Comparison of ENCODE assay signal across 26 cellular contexts in the genomic region with DNA sequence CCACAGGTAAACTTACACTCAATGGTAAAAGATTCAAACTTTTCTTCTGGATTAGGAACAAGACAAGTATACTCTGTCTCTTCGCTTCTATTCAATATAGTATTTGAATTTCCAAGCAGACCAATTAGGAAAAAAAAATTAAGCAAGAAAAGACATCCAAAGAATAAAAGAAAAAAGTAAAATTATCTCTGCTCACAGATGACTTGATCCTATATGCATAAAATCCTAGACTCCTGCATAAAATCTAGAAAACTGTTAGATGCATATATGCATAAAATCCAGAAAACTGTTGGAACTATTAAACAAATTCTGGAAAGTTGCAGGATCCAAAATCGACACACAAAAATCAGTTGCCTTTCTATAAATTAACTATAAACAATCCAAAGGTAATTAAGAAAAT. TPM values are rescaled to one million over a fixed set of nuclear protein-coding genes. Genes with fewer than 3 reads are reported as not detected.
"Had no signal": no experiment of that assay in that cellular context is flagged by ENCODE, and none has a peak within 500 bp of the region (broad histone marks: within the 10 kb centered on the region; RNA-seq: fewer than 3 reads in every experiment).

A gene with protein sequence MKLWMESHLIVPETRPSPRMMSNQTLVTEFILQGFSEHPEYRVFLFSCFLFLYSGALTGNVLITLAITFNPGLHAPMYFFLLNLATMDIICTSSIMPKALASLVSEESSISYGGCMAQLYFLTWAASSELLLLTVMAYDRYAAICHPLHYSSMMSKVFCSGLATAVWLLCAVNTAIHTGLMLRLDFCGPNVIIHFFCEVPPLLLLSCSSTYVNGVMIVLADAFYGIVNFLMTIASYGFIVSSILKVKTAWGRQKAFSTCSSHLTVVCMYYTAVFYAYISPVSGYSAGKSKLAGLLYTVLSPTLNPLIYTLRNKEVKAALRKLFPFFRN (minus strand): TSS at position 101 of the 400 bp plus-strand sequence. CDS start 11,186 bp downstream, outside the sequence.

- DNase-seq: stimulated activated CD4-positive, alpha-beta T cell treated with anti-CD3 and anti-CD28 coated beads, Interleukin-2, amount 100 ng/mL, for 48 hours; stimulated activated CD4-positive, alpha-beta T cell treated with anti-CD3 and anti-CD28 coated beads, Interleukin-4, amount 100 ng/mL, for 1 hour; stimulated activated CD4-positive, alpha-beta T cell treated with anti-CD3 and anti-CD28 coated beads, Interleukin-4, amount 100 ng/mL, for 24 hours; stimulated activated CD4-positive, alpha-beta T cell treated with anti-CD3 and anti-CD28 coated beads, Interleukin-4, amount 100 ng/mL, for 4 hours; stimulated activated CD8-positive, alpha-beta memory T cell treated with anti-CD3 and anti-CD28 coated beads, Interleukin-4, amount 100 ng/mL, for 48 hours; stimulated activated naive B cell treated with anti-CD40 and anti-IgM and Interleukin-4, amounts not matched to agents 10 μg/mL and 1 μg/mL and 100 μg/mL, for 72 hours; stimulated activated naive CD4-positive, alpha-beta T cell; stimulated activated naive CD4-positive, alpha-beta T cell treated with Interleukin-2 at 50 U/mL for 16 hours; stimulated activated naive CD8-positive, alpha-beta T cell treated with anti-CD3 and anti-CD28 coated beads, Interleukin-15, amount 100 ng/mL, for 72 hours; stimulated activated naive CD8-positive, alpha-beta T cell treated with anti-CD3 and anti-CD28 coated beads, Interleukin-15, Interleukin-2, amounts not matched to agents 100 U/mL and 50 U/mL, for 24 hours; stomach; substantia nigra; testis; thyroid gland; tibial artery; transverse colon; trophoblast cell; upper lobe of left lung; upper lobe of right lung; uterus had no signal

- H3K27me3 ChIP-seq: stomach, suprapubic skin, testis, thyroid gland, tibial artery, tibial nerve, transverse colon, upper lobe of left lung, upper lobe of right lung, uterus, vagina had no signal

- H3K4me1 ChIP-seq: stomach, suprapubic skin, testis, thyroid gland, tibial artery, tibial nerve, transverse colon, upper lobe of left lung, upper lobe of right lung, uterus, vagina had no signal

- H3K36me3 ChIP-seq: stomach, suprapubic skin, thoracic aorta, thyroid gland, tibial artery, tibial nerve, transverse colon, upper lobe of left lung, upper lobe of right lung, uterus, vagina had no signal

- H3K9me3 ChIP-seq: testis, thoracic aorta, thyroid gland, transverse colon, upper lobe of right lung, uterus had no signal

- H3K4me3 ChIP-seq: stomach, suprapubic skin, testis, thoracic aorta, thyroid gland, tibial artery, tibial nerve, transverse colon, upper lobe of left lung, upper lobe of right lung, uterus, vagina had no signal

- H3K27ac ChIP-seq: stomach, suprapubic skin, testis, thoracic aorta, thyroid gland, tibial artery, tibial nerve, transverse colon, upper lobe of left lung, upper lobe of right lung, uterus, vagina had no signal

RNA-seq across cellular contexts. Expression of the gene that starts here (rescaled TPM):
- total RNA-seq: stomach, subcutaneous adipose tissue, suprapubic skin, temporal lobe, thyroid gland, tibial nerve, upper lobe of right lung, vagina had no signal
